22 cellular contexts compared by ENCODE assay signal in genomic region chr14:104641753-104642539, GRCh38. TPM values are rescaled to one million over a fixed set of nuclear protein-coding genes. Genes with fewer than 3 reads are reported as not detected.
"Had no signal": no experiment of that assay in that cellular context is flagged by ENCODE, and none has a peak within 500 bp of the region (broad histone marks: within the 10 kb centered on the region; RNA-seq: fewer than 3 reads in every experiment).

No MANE protein-coding gene starts in this region.

- H3K27ac Mint-ChIP-seq: activated CD8-positive, alpha-beta T cell treated with anti-CD3 and anti-CD28 coated beads for 36 hours; activated T-helper 2 cell treated with anti-CD3 and anti-CD28 coated beads, Interferon-gamma antibody, Interleukin-2, Interleukin-4, amounts not matched to agents 10 μg/mL and 5 μg/mL and 100 μg/mL, durations not matched to agents 14 hours and 24 hours and 36 hours; naive thymus-derived CD8-positive, alpha-beta T cell; progenitor cell of endocrine pancreas; stimulated activated memory B cell treated with anti-CD40 and anti-IgM and Interleukin-4, amounts not matched to agents 10 μg/mL and 1 μg/mL and 100 μg/mL, for 72 hours; T-helper 2 cell treated with Interferon-gamma antibody and Interleukin-4, amounts not matched to agents 5 μg/mL and 100 μg/mL, for 36 hours had no signal

- H3K27me3 ChIP-seq: body of pancreas had no signal

- ATAC-seq: activated CD8-positive, alpha-beta T cell treated with anti-CD3 and anti-CD28 coated beads for 36 hours; body of pancreas; naive thymus-derived CD8-positive, alpha-beta T cell; stimulated activated memory B cell treated with anti-CD40 and anti-IgM and Interleukin-4, amounts not matched to agents 10 μg/mL and 1 μg/mL and 100 μg/mL, for 72 hours had no signal

- H3K36me3 ChIP-seq: esophagus muscularis mucosa, lower lobe of right lung, transverse colon had no signal

- H3K4me3 ChIP-seq: body of pancreas, esophagus muscularis mucosa, lower lobe of right lung, transverse colon had no signal

- H3K36me3 Mint-ChIP-seq: naive thymus-derived CD8-positive, alpha-beta T cell; stimulated activated memory B cell treated with anti-CD40 and anti-IgM and Interleukin-4, amounts not matched to agents 10 μg/mL and 1 μg/mL and 100 μg/mL, for 72 hours had no signal

- H3K27ac ChIP-seq: body of pancreas, esophagus muscularis mucosa, lower lobe of right lung, transverse colon, VCaP had no signal

- H3K4me3 Mint-ChIP-seq: activated CD8-positive, alpha-beta T cell treated with anti-CD3 and anti-CD28 coated beads for 36 hours; central memory CD8-positive, alpha-beta T cell; naive thymus-derived CD8-positive, alpha-beta T cell; stimulated activated memory B cell treated with anti-CD40 and anti-IgM and Interleukin-4, amounts not matched to agents 10 μg/mL and 1 μg/mL and 100 μg/mL, for 72 hours; T-helper 2 cell treated with Interferon-gamma antibody and Interleukin-4, amounts not matched to agents 5 μg/mL and 100 μg/mL, for 36 hours had no signal

- DNase-seq: activated CD8-positive, alpha-beta T cell treated with anti-CD3 and anti-CD28 coated beads for 36 hours; activated naive CD4-positive, alpha-beta T cell treated with anti-CD3 and anti-CD28 coated beads, Interleukin-2, amount 50 U/mL, for 16 hours; amniotic stem cell; body of pancreas; glutamatergic neuron; lower lobe of right lung; naive thymus-derived CD8-positive, alpha-beta T cell; nucleus accumbens; right cardiac atrium; stimulated activated CD4-positive, alpha-beta T cell treated with anti-CD3 and anti-CD28 coated beads, Interleukin-1b, Interleukin-23, amount 100 ng/mL, for 48 hours; substantia nigra; SW 1271; transverse colon had no signal

- H3K4me1 Mint-ChIP-seq: central memory CD8-positive, alpha-beta T cell had no signal

RNA-seq across cellular contexts. Expression of gene TMEM179, which starts 37.4 kb away (rescaled TPM):
- total RNA-seq: activated CD8-positive, alpha-beta T cell treated with anti-CD3 and anti-CD28 coated beads for 36 hours; fibroblast of villous mesenchyme; lower lobe of right lung; mononuclear cell; naive thymus-derived CD8-positive, alpha-beta T cell had no signal
- polyA plus RNA-seq: naive thymus-derived CD8-positive, alpha-beta T cell had no signal
